Comparison of ENCODE assay signal across 16 cellular contexts in genomic region chr16:88830250-88830649, GRCh38. TPM values are rescaled to one million over a fixed set of nuclear protein-coding genes. Genes with fewer than 3 reads are reported as not detected.
"Had no signal": no experiment of that assay in that cellular context is flagged by ENCODE, and none has a peak within 500 bp of the region (broad histone marks: within the 10 kb centered on the region; RNA-seq: fewer than 3 reads in every experiment).

No MANE protein-coding gene starts in this region.

- H3K9me3 ChIP-seq: ascending aorta, stomach had no signal

- H3K27ac Mint-ChIP-seq: activated CD8-positive, alpha-beta T cell treated with anti-CD3 and anti-CD28 coated beads for 36 hours; activated naive CD8-positive, alpha-beta T cell treated with anti-CD3 and anti-CD28 coated beads, Interleukin-2, amount 10 ng/mL, durations not matched to agents 7 days and 5 days; type B pancreatic cell had no signal

- H3K4me3 Mint-ChIP-seq: activated CD8-positive, alpha-beta T cell treated with anti-CD3 and anti-CD28 coated beads for 36 hours; activated naive CD8-positive, alpha-beta T cell treated with anti-CD3 and anti-CD28 coated beads, Interleukin-2, amount 10 ng/mL, durations not matched to agents 7 days and 5 days; naive thymus-derived CD8-positive, alpha-beta T cell; type B pancreatic cell had no signal

- H3K4me1 ChIP-seq: ascending aorta had no signal

- H3K27me3 ChIP-seq: ascending aorta, stomach had no signal

- H3K36me3 Mint-ChIP-seq: activated naive CD8-positive, alpha-beta T cell treated with anti-CD3 and anti-CD28 coated beads, Interleukin-2, amount 10 ng/mL, durations not matched to agents 7 days and 5 days; type B pancreatic cell had no signal

- H3K9me3 Mint-ChIP-seq: activated CD8-positive, alpha-beta T cell treated with anti-CD3 and anti-CD28 coated beads for 36 hours; activated naive CD8-positive, alpha-beta T cell treated with anti-CD3 and anti-CD28 coated beads, Interleukin-2, amount 10 ng/mL, durations not matched to agents 7 days and 5 days; naive thymus-derived CD8-positive, alpha-beta T cell; type B pancreatic cell had no signal

- H3K27ac ChIP-seq: ascending aorta, coronary artery, skin epidermis had no signal

- DNase-seq: activated CD8-positive, alpha-beta memory T cell treated with anti-CD3 and anti-CD28 coated beads, Interleukin-2, amount 50 U/mL, for 48 hours; activated CD8-positive, alpha-beta T cell treated with anti-CD3 and anti-CD28 coated beads for 36 hours; activated naive CD8-positive, alpha-beta T cell treated with anti-CD3 and anti-CD28 coated beads, Interleukin-2, amount 10 ng/mL, durations not matched to agents 7 days and 5 days; caudate nucleus; effector memory CD4-positive, alpha-beta T cell; hypothalamus; naive thymus-derived CD8-positive, alpha-beta T cell; stomach; T-helper 9 cell had no signal

- H3K4me3 ChIP-seq: ascending aorta, coronary artery, skin epidermis, stomach had no signal

- H3K27me3 Mint-ChIP-seq: activated CD8-positive, alpha-beta T cell treated with anti-CD3 and anti-CD28 coated beads for 36 hours; activated naive CD8-positive, alpha-beta T cell treated with anti-CD3 and anti-CD28 coated beads, Interleukin-2, amount 10 ng/mL, durations not matched to agents 7 days and 5 days; naive thymus-derived CD8-positive, alpha-beta T cell; type B pancreatic cell had no signal

- ATAC-seq: activated CD8-positive, alpha-beta T cell treated with anti-CD3 and anti-CD28 coated beads for 36 hours; naive thymus-derived CD8-positive, alpha-beta T cell had no signal

RNA-seq across cellular contexts. Expression of gene CDT1, which starts 26.7 kb away (rescaled TPM):
- total RNA-seq: ascending aorta had no signal

RNA-seq across cellular contexts. Expression of gene PABPN1L, which starts 36.2 kb away (rescaled TPM):
- total RNA-seq: activated CD8-positive, alpha-beta T cell treated with anti-CD3 and anti-CD28 coated beads for 36 hours; activated naive CD8-positive, alpha-beta T cell treated with anti-CD3 and anti-CD28 coated beads, Interleukin-2, amount 10 ng/mL, durations not matched to agents 7 days and 5 days; ascending aorta; lung microvascular endothelial cell; mononuclear cell; naive thymus-derived CD8-positive, alpha-beta T cell; osteoblast; stomach had no signal
- polyA plus RNA-seq: naive thymus-derived CD8-positive, alpha-beta T cell had no signal
